Comparison of ENCODE assay signal across 12 cellular contexts in the genomic region with DNA sequence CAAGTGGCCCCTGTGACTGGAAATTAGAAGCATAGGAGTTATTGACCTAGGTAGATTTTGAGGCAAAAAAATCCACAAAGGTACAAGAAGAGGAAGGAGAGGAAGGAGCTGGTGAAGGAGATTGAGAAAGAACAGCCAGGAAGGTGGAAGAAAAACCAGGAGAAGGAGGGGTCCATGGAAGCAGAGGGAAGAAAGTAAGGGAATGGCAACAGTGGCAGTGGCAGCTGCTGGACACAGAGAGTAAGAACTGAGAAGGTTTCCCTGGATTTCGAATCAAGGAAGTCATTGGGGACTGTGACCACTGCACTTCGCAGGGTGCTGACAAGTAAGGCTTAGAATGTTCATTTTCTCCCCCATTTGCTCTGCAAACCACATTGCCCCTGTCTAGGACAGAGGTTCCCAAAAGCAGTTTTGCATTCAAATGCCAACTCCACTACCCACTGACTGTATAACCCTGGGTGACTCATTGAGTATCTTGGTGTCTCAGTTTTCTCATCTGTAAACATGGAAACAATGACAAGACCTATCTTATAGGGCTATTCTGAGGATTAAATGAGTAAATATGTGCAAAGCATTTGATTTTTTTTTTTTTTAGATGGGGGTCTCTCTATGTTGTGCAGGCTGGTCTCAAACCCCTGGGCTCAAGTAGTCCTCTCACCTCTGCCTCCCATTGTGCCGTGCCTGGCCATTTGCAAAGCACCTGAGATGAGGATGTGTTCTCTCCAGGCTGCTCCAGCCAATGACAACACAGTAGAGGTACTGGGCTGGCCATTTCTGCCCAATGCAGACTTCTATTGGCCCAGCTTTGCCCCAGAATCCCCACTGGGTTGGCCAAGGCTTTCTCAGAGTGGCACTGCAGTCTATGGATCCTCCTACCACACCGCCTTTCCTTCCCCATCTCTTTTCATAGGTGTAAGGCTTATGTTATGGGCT. TPM values are rescaled to one million over a fixed set of nuclear protein-coding genes. Genes with fewer than 3 reads are reported as not detected.
A peak's percentile ranks its signal among the peaks of the same experiment; 100 is the strongest.
DNase-seq lines count a peak whose midpoint lies in the region; ATAC-seq and TF ChIP-seq lines count a peak whose summit lies in the region.
"Had no signal": no experiment of that assay in that cellular context is flagged by ENCODE, and none has a peak within 500 bp of the region (broad histone marks: within the 10 kb centered on the region; RNA-seq: fewer than 3 reads in every experiment).

No MANE protein-coding gene starts in this region.

- no TSS peak for BruUV-seq in Panc1 (replicated peaks; lab: Mats Ljungman, UMichigan)

- peaks cover 70% of the 10 kb centered on the region for H3K4me1 ChIP-seq in Panc1 (ENCODE audit: control insufficient read depth, insufficient read depth, low read length)

- in situ Hi-C loops in Panc1 (cut with HindIII; ENCODE audit: low pct_unique_long_range_greater_than_20kb, low sequenced_read_pairs): no loop called here

- no peaks in the 10 kb centered on the region for H3K27me3 ChIP-seq in Panc1 (ENCODE audit: control insufficient read depth, insufficient read depth, low read length)

- no peak for TF ChIP-seq CTCF in Panc1 (IDR thresholded peaks at IDR 0.05)

- peak overlapping the region; percentile 96 for H3K27ac ChIP-seq in Panc1 (ENCODE audit: low read length)

- H3K9me3 ChIP-seq in Panc1 (ENCODE audit: control insufficient read depth, insufficient read depth, low read depth, low read length): no peaks in the 10 kb centered on the region

- CTCF ChIA-PET in Panc1 (lab: Charles Lee): no interaction called here

- POLR2A ChIA-PET in Panc1 (lab: Charles Lee): no interaction called here

- H3K4me3 ChIP-seq in Panc1 (ENCODE audit: low read depth in 2 of 2, low read length in 2 of 2): peak overlapping the region in 1 of 2 experiments; percentile 21; a peak in 2 of 4 replicates

- no peak for DNase-seq in activated CD4-positive, CD25-positive, alpha-beta regulatory T cell treated with anti-CD3 and anti-CD28 coated beads, Interleukin-2, amount 50 U/mL, for 72 hours
- no peak for DNase-seq in Panc1 (ENCODE audit: low read depth, low spot score)
- peak; percentile 45 for DNase-seq in dedifferentiated amniotic fluid mesenchymal stem cell (ENCODE audit: extremely low spot score)
- peak; percentile 46 for DNase-seq in stimulated activated CD8-positive, alpha-beta memory T cell treated with anti-CD3 and anti-CD28 coated beads, Interleukin-4, amount 100 ng/mL, for 48 hours
- DNase-seq in NCI-H69 (lab: John Stamatoyannopoulos, UW): no peak
- DNase-seq in GF-D8 (lab: John Stamatoyannopoulos, UW): no peak
- DNase-seq: activated CD4-positive, alpha-beta T cell treated with anti-CD3 and anti-CD28 coated beads for 48 hours; dermis blood vessel endothelial cell; kidney; posterior cingulate gyrus had no signal

- intact Hi-C loops in Panc1 (cut with micrococcal nuclease; ENCODE audit: unreplicated experiment): loop anchor here (10.0 kb wide), 1 partner anchor 632 kb away; the partner anchor contains the start of gene NVL

- no peaks in the 10 kb centered on the region for H3K36me3 ChIP-seq in Panc1 (ENCODE audit: control insufficient read depth, insufficient read depth, low read length)

- peak; percentile 64 to 75 for ATAC-seq in activated CD4-positive, CD25-positive, alpha-beta regulatory T cell treated with anti-CD3 and anti-CD28 coated beads, Interleukin-2, amount 50 U/mL, for 24 hours
- ATAC-seq in Panc1 (no peak), HG03469 (IDR thresholded peaks at IDR 0.05; ENCODE audit: unreplicated experiment) (no peak)

RNA-seq across cellular contexts. Expression of gene CAPN2, which starts 9.3 kb away (rescaled TPM):
- 171 TPM for total RNA-seq in Panc1 (2021; ENCODE audit: unreplicated experiment)
- 189 TPM for polyA plus RNA-seq in Panc1 (2012; ENCODE audit: insufficient read length)

RNA-seq across cellular contexts. Expression of gene CAPN8, which starts 37.5 kb away (rescaled TPM):
- total RNA-seq in Panc1 (2021; ENCODE audit: unreplicated experiment): 0.28 TPM
- polyA plus RNA-seq in Panc1 (2012; ENCODE audit: insufficient read length): 0.22 TPM
- total RNA-seq: dermis blood vessel endothelial cell had no signal

Comparison
In these comparisons a context has a peak if more than half of its experiments do, and no peak if none do; other contexts are left out.
1. ATAC-seq: peak in activated CD4-positive, CD25-positive, alpha-beta regulatory T cell treated with anti-CD3 and anti-CD28 coated beads, Interleukin-2, amount 50 U/mL, for 24 hours (2 of 2); none in Panc1 (single experiment) and HG03469 (single experiment).
2. DNase-seq: peak in dedifferentiated amniotic fluid mesenchymal stem cell (single experiment) and stimulated activated CD8-positive, alpha-beta memory T cell treated with anti-CD3 and anti-CD28 coated beads, Interleukin-4, amount 100 ng/mL, for 48 hours (single experiment); none in activated CD4-positive, CD25-positive, alpha-beta regulatory T cell treated with anti-CD3 and anti-CD28 coated beads, Interleukin-2, amount 50 U/mL, for 72 hours (single experiment), Panc1 (single experiment), NCI-H69 (single experiment) and GF-D8 (single experiment).